8 cellular contexts compared by ENCODE assay signal in genomic region chr2:64987963-64988419, GRCh38. TPM values are rescaled to one million over a fixed set of nuclear protein-coding genes. Genes with fewer than 3 reads are reported as not detected.
DNase-seq lines count a peak whose midpoint lies in the region; ATAC-seq and TF ChIP-seq lines count a peak whose summit lies in the region.

No MANE protein-coding gene starts in this region.

- ATAC-seq in GM18873 (IDR thresholded peaks at IDR 0.05; ENCODE audit: low FRiP score, unreplicated experiment) = no peak

- intact Hi-C loops in adrenal gland (cut with DNase I) = loop anchor here in 1 of 2 donors (5.0 kb wide), 1 partner anchor 39 kb away; no protein-coding TSS in a partner anchor

- H3K36me3 Mint-ChIP-seq in immature natural killer cell = peaks cover 0 to 5% (median 0%) of the 10 kb centered on the region in 3 donors

- H3K9me3 ChIP-seq in HUES6 (ENCODE audit: control insufficient read depth, insufficient read depth, low read depth, low read length) (no peaks in the 10 kb centered on the region), adrenal gland (replicated peaks in 1 of 3) (no peaks in the 10 kb centered on the region), suprapubic skin (no peaks in the 10 kb centered on the region)

- 1 to 4% (median 2%) methylated on average over 12 of the region's 12 CpGs for WGBS in adrenal gland, 4 donors
- WGBS in suprapubic skin = 0% methylated on average over 12 of the region's 12 CpGs

- peak overlapping the region; percentile 76 for H3K9ac ChIP-seq in HUES6 (ENCODE audit: low read length)

- TF ChIP-seq EP300 in suprapubic skin (IDR thresholded peaks at IDR 0.05) = no peak

- no peaks in the 10 kb centered on the region for H3K36me3 ChIP-seq in HUES6 (ENCODE audit: control insufficient read depth, insufficient read depth, low read length)
- no peaks in the 10 kb centered on the region for H3K36me3 ChIP-seq in adrenal gland (replicated peaks in 1 of 2)
- H3K36me3 ChIP-seq in suprapubic skin = no peaks in the 10 kb centered on the region

- peak overlapping the region; percentile 81 to 93 (median 89) for H3K27ac Mint-ChIP-seq in immature natural killer cell

- H3K4me3 ChIP-seq in HUES6 (ENCODE audit: low read depth, low read length) (peak overlapping the region; percentile 82), adrenal gland (peak overlapping the region in 3 of 4 donors; percentile 78 to 98 (median 97)), suprapubic skin (peak overlapping the region; percentile 83)

- no peak for TF ChIP-seq POLR2A in adrenal gland (IDR thresholded peaks at IDR 0.05)
- no peak for TF ChIP-seq POLR2A in suprapubic skin (IDR thresholded peaks at IDR 0.05)

- no peaks in the 10 kb centered on the region for H3K9me3 Mint-ChIP-seq in immature natural killer cell

- H3K4me1 ChIP-seq in HUES6 (ENCODE audit: control insufficient read depth, insufficient read depth, low read length) (peaks cover 7% of the 10 kb centered on the region; the same call in 1 of the 2 replicates), adrenal gland (replicated peaks in 1 of 2) (peaks cover 16 to 34% of the 10 kb centered on the region in 2 donors), suprapubic skin (peaks cover 43% of the 10 kb centered on the region)

- H3K27me3 ChIP-seq in HUES6 (ENCODE audit: control insufficient read depth, insufficient read depth, low read length) = peaks cover 72% of the 10 kb centered on the region
- no peaks in the 10 kb centered on the region for H3K27me3 ChIP-seq in adrenal gland
- H3K27me3 ChIP-seq in suprapubic skin = no peaks in the 10 kb centered on the region

- no peak for DNase-seq in adrenal gland
- peak in 1 of 3 donors; percentile 78 for DNase-seq in immature natural killer cell
- DNase-seq in suprapubic skin (ENCODE audit: low spot score in 2 of 2) = no peak
- DNase-seq in NCI-H128 (lab: John Stamatoyannopoulos, UW; ENCODE audit: unreplicated experiment) = no peak
- no peak for DNase-seq in NCI-H1436 treated with DMSO at 0.1 percent for 48 hours (lab: John Stamatoyannopoulos, UW)

- peak overlapping the region; percentile 83 to 90 (median 86) for H3K4me3 Mint-ChIP-seq in immature natural killer cell

- no peak for TF ChIP-seq CTCF in C4-2B (conservative IDR thresholded peaks at IDR 0.05)
- TF ChIP-seq CTCF in adrenal gland (IDR thresholded peaks at IDR 0.05) = no peak
- no peak for TF ChIP-seq CTCF in suprapubic skin (IDR thresholded peaks at IDR 0.05)

- H3K4me1 Mint-ChIP-seq in immature natural killer cell = peaks cover 22 to 60% of the 10 kb centered on the region in 2 donors

- H3K27ac ChIP-seq in C4-2B = peak overlapping the region; percentile 53; the same call in 1 of the 2 replicates
- no peak overlapping the region for H3K27ac ChIP-seq in HUES6 (ENCODE audit: low read depth, low read length)
- peak overlapping the region; percentile 84 to 99 (median 96) for H3K27ac ChIP-seq in adrenal gland
- peak overlapping the region; percentile 89 for H3K27ac ChIP-seq in suprapubic skin

- peaks cover 3 to 16% (median 5%) of the 10 kb centered on the region in 3 donors for H3K27me3 Mint-ChIP-seq in immature natural killer cell (ENCODE audit: low read depth in 3 of 3)

RNA-seq across cellular contexts. Expression of gene SLC1A4, which starts 1.2 kb away (rescaled TPM):
- total RNA-seq in adrenal gland (100 to 1,000 TPM in 2 of 8 donors, 10 to 100 TPM in 6; 40.5 to 124 (median 60.0) TPM), suprapubic skin (10 to 100 TPM; 12.9 to 39.5 (median 29.0) TPM)
- polyA plus RNA-seq in adrenal gland (100 to 1,000 TPM in 1 of 3 donors, 10 to 100 TPM in 2; 13.0 to 196 (median 15.3) TPM), immature natural killer cell (10 to 100 TPM in 1 of 3 donors, 1 to 10 TPM in 2; 7.0 to 10.4 (median 8.2) TPM)
